In genomic region chr2:61550375-61551209, GRCh38 we compare ENCODE assay signal across 16 cellular contexts. TPM values are rescaled to one million over a fixed set of nuclear protein-coding genes. Genes with fewer than 3 reads are reported as not detected.
A peak's percentile ranks its signal among the peaks of the same experiment; 100 is the strongest.
DNase-seq lines count a peak whose midpoint lies in the region; ATAC-seq and TF ChIP-seq lines count a peak whose summit lies in the region.
"Had no signal": no experiment of that assay in that cellular context is flagged by ENCODE, and none has a peak within 500 bp of the region (broad histone marks: within the 10 kb centered on the region; RNA-seq: fewer than 3 reads in every experiment).

No MANE protein-coding gene starts in this region.

- H3K36me3 Mint-ChIP-seq in type B pancreatic cell = no peaks in the 10 kb centered on the region
- H3K36me3 Mint-ChIP-seq: CD8-positive, alpha-beta memory T cell had no signal

- no peak for TF ChIP-seq POLR2A in breast epithelium (IDR thresholded peaks at IDR 0.05)

- no peaks in the 10 kb centered on the region for H3K27me3 Mint-ChIP-seq in type B pancreatic cell

- no peak overlapping the region for H2AFZ ChIP-seq in hepatocyte

- H3K79me2 ChIP-seq in hepatocyte = no peaks in the 10 kb centered on the region

- peak overlapping the region; percentile 56 for H3K27ac ChIP-seq in HUES48 (ENCODE audit: low read depth, low read length)
- H3K27ac ChIP-seq in breast epithelium = no peak overlapping the region
- no peak overlapping the region for H3K27ac ChIP-seq in hepatocyte

- no peak overlapping the region for H3K4me3 Mint-ChIP-seq in type B pancreatic cell
- H3K4me3 Mint-ChIP-seq: CD8-positive, alpha-beta memory T cell had no signal

- H3K9ac ChIP-seq in HUES48 (ENCODE audit: low read depth, low read length) = no peak overlapping the region; the same call in 1 of the 2 replicates
- peak overlapping the region; percentile 26 for H3K9ac ChIP-seq in iPS-15b (ENCODE audit: low read depth, low read length)

- no peaks in the 10 kb centered on the region for H3K9me3 Mint-ChIP-seq in type B pancreatic cell
- H3K9me3 Mint-ChIP-seq: CD8-positive, alpha-beta memory T cell had no signal

- peaks cover 20% of the 10 kb centered on the region for H3K4me1 ChIP-seq in HUES48 (ENCODE audit: control insufficient read depth, insufficient read depth, low read length)
- H3K4me1 ChIP-seq in iPS-15b (ENCODE audit: control insufficient read depth, insufficient read depth, low read length) = peaks cover 14% of the 10 kb centered on the region
- H3K4me1 ChIP-seq in breast epithelium = no peaks in the 10 kb centered on the region
- no peaks in the 10 kb centered on the region for H3K4me1 ChIP-seq in hepatocyte (ENCODE audit: insufficient read depth)
- H3K4me1 ChIP-seq: HAP-1 had no signal

- H3K27ac Mint-ChIP-seq in type B pancreatic cell = peak overlapping the region; percentile 17

- H3K4me1 Mint-ChIP-seq in type B pancreatic cell (ENCODE audit: unreplicated experiment) = peaks cover 4% of the 10 kb centered on the region
- H3K4me1 Mint-ChIP-seq: CD8-positive, alpha-beta memory T cell had no signal

- H3K4me3 ChIP-seq in HUES48 (ENCODE audit: low read depth, low read length) (peak overlapping the region; percentile 15; the same call in 1 of the 2 replicates), iPS-15b (ENCODE audit: low read depth, low read length) (no peak overlapping the region), breast epithelium (no peak overlapping the region), hepatocyte (no peak overlapping the region)
- H3K4me3 ChIP-seq: HAP-1 had no signal

- no peaks in the 10 kb centered on the region for H3K9me2 ChIP-seq in hepatocyte (replicated peaks; ENCODE audit: insufficient read depth)

- H3K36me3 ChIP-seq in HUES48 (ENCODE audit: control insufficient read depth, insufficient read depth, low read length) = no peaks in the 10 kb centered on the region
- H3K36me3 ChIP-seq in iPS-15b (ENCODE audit: control insufficient read depth, insufficient read depth, low read length) = no peaks in the 10 kb centered on the region
- no peaks in the 10 kb centered on the region for H3K36me3 ChIP-seq in breast epithelium
- H3K36me3 ChIP-seq in hepatocyte (replicated peaks; ENCODE audit: insufficient read depth, low read depth) = no peaks in the 10 kb centered on the region
- H3K36me3 ChIP-seq: HAP-1 had no signal

- no peak overlapping the region for H3K4me2 ChIP-seq in hepatocyte

- intact Hi-C loops in breast epithelium (cut with DNase I; ENCODE audit: low total_unique reads) = no loop called here

- H3K27me3 ChIP-seq in HUES48 (ENCODE audit: control insufficient read depth, insufficient read depth, low read length) (no peaks in the 10 kb centered on the region), iPS-15b (ENCODE audit: control insufficient read depth, insufficient read depth, low read length) (no peaks in the 10 kb centered on the region), breast epithelium (no peaks in the 10 kb centered on the region), hepatocyte (no peaks in the 10 kb centered on the region)

- WGBS in hepatocyte (ENCODE audit: low lambda C conversion rate, missing lambda C conversion rate) = 61% methylated on average over 5 of the region's 5 CpGs

- TF ChIP-seq CTCF in type B pancreatic cell (conservative IDR thresholded peaks at IDR 0.05) (no peak), breast epithelium (IDR thresholded peaks at IDR 0.05) (no peak), hepatocyte (IDR thresholded peaks at IDR 0.05; ENCODE audit: poor library complexity) (no peak)

- H3K9me3 ChIP-seq in HUES48 (ENCODE audit: control insufficient read depth, insufficient read depth, low read length) = no peaks in the 10 kb centered on the region
- no peaks in the 10 kb centered on the region for H3K9me3 ChIP-seq in iPS-15b (ENCODE audit: control insufficient read depth, insufficient read depth, low read length)
- no peaks in the 10 kb centered on the region for H3K9me3 ChIP-seq in breast epithelium
- H3K9me3 ChIP-seq in hepatocyte (ENCODE audit: low read depth) = no peaks in the 10 kb centered on the region
- H3K9me3 ChIP-seq: HAP-1 had no signal

- DNase-seq in astrocyte of the hippocampus (ENCODE audit: low read depth, low spot score) (peak; percentile 28), type B pancreatic cell (ENCODE audit: extremely low spot score, unreplicated experiment) (peak; percentile 8), breast epithelium (ENCODE audit: low spot score in 2 of 2) (no peak), hepatocyte (ENCODE audit: low spot score) (no peak)
- DNase-seq: CD8-positive, alpha-beta memory T cell; GF-D8; KG1; NCI-H1092 treated with DMSO at 0.1 percent for 48 hours; NCI-H1694 treated with DMSO at 0.1 percent for 48 hours; NCI-H748 treated with DMSO at 0.1 percent for 48 hours; SHP77 had no signal

- ATAC-seq in HG03139 (IDR thresholded peaks at IDR 0.05; ENCODE audit: unreplicated experiment) = no peak
- ATAC-seq: Panc1 had no signal

- no peaks in the 10 kb centered on the region for H4K20me1 ChIP-seq in hepatocyte (ENCODE audit: insufficient read depth, poor library complexity, severe bottlenecking)

RNA-seq across cellular contexts. Expression of gene XPO1, which starts 12.4 kb away (rescaled TPM):
- total RNA-seq in type B pancreatic cell (ENCODE audit: low replicate concordance) (132 and 227 TPM in 2 replicates), breast epithelium (100 to 1,000 TPM in 2 of 3 donors, 10 to 100 TPM in 1; 76.0 to 137 (median 129) TPM), hepatocyte (151 and 172 TPM in 2 replicates)
- polyA plus RNA-seq in hepatocyte = 44.1 and 58.3 TPM in 2 replicates

Comparison
In these comparisons a context has a peak if more than half of its experiments do, and no peak if none do; other contexts are left out.
1. DNase-seq: peak in astrocyte of the hippocampus (single experiment) and type B pancreatic cell (single experiment); none in breast epithelium (0 of 2) and hepatocyte (single experiment).